Comparison of ENCODE assay signal across 25 cellular contexts in the genomic region with DNA sequence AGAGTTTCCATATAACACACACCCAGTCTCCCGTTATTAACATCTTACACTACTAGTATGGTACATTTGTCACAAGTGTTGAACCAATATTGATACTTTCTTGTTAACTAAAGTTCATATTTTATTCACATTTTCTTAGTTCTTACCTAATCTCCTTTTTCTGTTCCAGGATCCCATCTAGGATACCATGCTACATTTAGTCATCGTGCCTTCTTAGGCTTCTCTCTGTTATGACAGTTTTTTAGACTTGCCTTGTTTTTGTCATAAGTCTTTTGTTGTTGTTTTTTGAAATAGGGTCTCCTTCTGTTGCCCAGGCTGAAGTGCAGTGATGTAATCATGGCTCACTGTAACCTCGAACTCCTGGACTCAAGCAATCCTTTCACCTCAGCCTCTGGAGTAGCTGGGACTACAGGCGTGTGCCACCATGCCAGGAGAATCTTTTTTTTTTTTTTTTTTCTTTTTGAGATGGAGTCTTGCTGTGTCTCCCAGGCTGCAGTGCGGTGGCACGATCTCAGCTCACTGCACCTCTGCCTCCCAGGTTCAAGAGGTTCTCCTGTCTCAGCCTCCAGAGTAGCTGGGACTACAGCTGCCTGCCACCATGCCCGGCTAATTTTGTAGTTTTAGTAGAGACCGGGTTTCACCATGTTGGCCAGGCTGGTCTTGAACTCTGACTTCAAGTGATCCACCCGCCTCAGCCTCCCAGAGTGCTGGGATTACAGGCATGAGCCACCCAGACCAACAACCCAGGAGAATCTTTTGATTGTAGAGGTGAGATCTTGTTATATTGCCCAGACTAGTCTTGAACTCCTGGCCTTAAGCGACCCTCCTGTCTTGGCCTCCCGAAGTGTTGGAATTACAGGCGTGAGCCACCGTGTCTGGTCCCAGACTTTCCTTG.
"Had no signal": no experiment of that assay in that cellular context is flagged by ENCODE, and none has a peak within 500 bp of the region (broad histone marks: within the 10 kb centered on the region; RNA-seq: fewer than 3 reads in every experiment).

No MANE protein-coding gene starts in this region.

- H3K27me3 Mint-ChIP-seq: stimulated activated naive CD8-positive, alpha-beta T cell treated with anti-CD3 and anti-CD28 coated beads, Interleukin-15, amount 100 ng/mL, for 72 hours; type B pancreatic cell had no signal

- H3K9me3 Mint-ChIP-seq: nephron, type B pancreatic cell had no signal

- DNase-seq: effector CD4-positive, alpha-beta T cell; endodermal cell; foreskin fibroblast; glutamatergic neuron; immature natural killer cell; left cardiac atrium; left ventricle myocardium inferior; lower lobe of right lung; mesenchymal stem cell; midbrain; naive B cell; occipital lobe; sigmoid colon; stimulated activated CD4-positive, alpha-beta T cell treated with anti-CD3 and anti-CD28 coated beads, Interleukin-2, amount 100 ng/mL, for 24 hours; stimulated activated CD4-positive, alpha-beta T cell treated with anti-CD3 and anti-CD28 coated beads, Interleukin-4, amount 100 ng/mL, for 4 hours; stimulated activated naive B cell treated with anti-CD40 and anti-IgM and Interleukin-4, amounts not matched to agents 10 μg/mL and 1 μg/mL and 100 μg/mL, for 72 hours; stimulated activated naive CD8-positive, alpha-beta T cell treated with anti-CD3 and anti-CD28 coated beads, Interleukin-15, amount 100 ng/mL, for 72 hours; substantia nigra had no signal

- H3K27me3 ChIP-seq: gastroesophageal sphincter, sigmoid colon had no signal

- H3K36me3 Mint-ChIP-seq: type B pancreatic cell had no signal

- H3K27ac ChIP-seq: coronary artery, left ventricle myocardium inferior, lower lobe of right lung had no signal

- ATAC-seq: gastroesophageal sphincter; left cardiac atrium; stimulated activated naive B cell treated with anti-CD40 and anti-IgM and Interleukin-4, amounts not matched to agents 10 μg/mL and 1 μg/mL and 100 μg/mL, for 72 hours; stimulated activated naive CD8-positive, alpha-beta T cell treated with anti-CD3 and anti-CD28 coated beads, Interleukin-15, amount 100 ng/mL, for 72 hours had no signal

- FAIRE-seq: endothelial cell of umbilical vein, urothelium cell line had no signal

- H3K9me3 ChIP-seq: gastroesophageal sphincter, lower lobe of right lung, sigmoid colon had no signal

- H3K27ac Mint-ChIP-seq: endodermal cell; immature natural killer cell; naive B cell; nephron; stimulated activated naive B cell treated with anti-CD40 and anti-IgM and Interleukin-4, amounts not matched to agents 10 μg/mL and 1 μg/mL and 100 μg/mL, for 72 hours; stimulated activated naive CD8-positive, alpha-beta T cell treated with anti-CD3 and anti-CD28 coated beads, Interleukin-15, amount 100 ng/mL, for 72 hours; type B pancreatic cell had no signal

- H3K4me1 Mint-ChIP-seq: endodermal cell; naive B cell; stimulated activated naive CD8-positive, alpha-beta T cell treated with anti-CD3 and anti-CD28 coated beads, Interleukin-15, amount 100 ng/mL, for 72 hours had no signal

- H3K4me3 Mint-ChIP-seq: endodermal cell; immature natural killer cell; naive B cell; nephron; stimulated activated naive B cell treated with anti-CD40 and anti-IgM and Interleukin-4, amounts not matched to agents 10 μg/mL and 1 μg/mL and 100 μg/mL, for 72 hours; stimulated activated naive CD8-positive, alpha-beta T cell treated with anti-CD3 and anti-CD28 coated beads, Interleukin-15, amount 100 ng/mL, for 72 hours; type B pancreatic cell had no signal

- H3K36me3 ChIP-seq: gastroesophageal sphincter, left ventricle myocardium inferior, lower lobe of right lung, sigmoid colon had no signal

- H3K4me3 ChIP-seq: coronary artery, gastroesophageal sphincter, left ventricle myocardium inferior, lower lobe of right lung, sigmoid colon, skin epidermis had no signal
